ENCODE assay signal across 22 cellular contexts in the genomic region with DNA sequence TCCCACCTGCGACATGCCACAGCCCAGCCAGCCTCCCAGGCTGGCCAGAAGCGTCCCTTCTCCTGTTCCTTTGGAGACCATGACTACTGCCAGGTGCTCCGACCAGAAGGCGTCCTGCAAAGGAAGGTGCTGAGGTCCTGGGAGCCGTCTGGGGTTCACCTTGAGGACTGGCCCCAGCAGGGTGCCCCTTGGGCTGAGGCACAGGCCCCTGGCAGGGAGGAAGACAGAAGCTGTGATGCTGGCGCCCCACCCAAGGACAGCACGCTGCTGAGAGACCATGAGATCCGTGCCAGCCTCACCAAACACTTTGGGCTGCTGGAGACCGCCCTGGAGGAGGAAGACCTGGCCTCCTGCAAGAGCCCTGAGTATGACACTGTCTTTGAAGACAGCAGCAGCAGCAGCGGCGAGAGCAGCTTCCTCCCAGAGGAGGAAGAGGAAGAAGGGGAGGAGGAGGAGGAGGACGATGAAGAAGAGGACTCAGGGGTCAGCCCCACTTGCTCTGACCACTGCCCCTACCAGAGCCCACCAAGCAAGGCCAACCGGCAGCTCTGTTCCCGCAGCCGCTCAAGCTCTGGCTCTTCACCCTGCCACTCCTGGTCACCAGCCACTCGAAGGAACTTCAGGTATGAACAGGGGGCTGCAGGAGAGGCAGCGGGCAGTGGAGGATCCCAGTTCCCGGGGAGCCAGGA.
DNase-seq lines count a peak whose midpoint lies in the region; ATAC-seq and TF ChIP-seq lines count a peak whose summit lies in the region.
"Had no signal": no experiment of that assay in that cellular context is flagged by ENCODE, and none has a peak within 500 bp of the region (broad histone marks: within the 10 kb centered on the region; RNA-seq: fewer than 3 reads in every experiment).

No MANE protein-coding gene starts in this region.

- H3K4me1 ChIP-seq in breast epithelium: no peaks in the 10 kb centered on the region

- no peak for ATAC-seq in stimulated activated memory B cell treated with anti-CD40 and anti-IgM and Interleukin-4, amounts not matched to agents 10 μg/mL and 1 μg/mL and 100 μg/mL, for 72 hours
- ATAC-seq in left ventricle myocardium superior: no peak
- ATAC-seq: GM12878 had no signal

- H3K27me3 Mint-ChIP-seq in MCF 10A (ENCODE audit: insufficient read depth, unreplicated experiment) (no peaks in the 10 kb centered on the region), glutamatergic neuron (ENCODE audit: unreplicated experiment) (peaks cover 5% of the 10 kb centered on the region)
- H3K27me3 Mint-ChIP-seq in stimulated activated memory B cell treated with anti-CD40 and anti-IgM and Interleukin-4, amounts not matched to agents 10 μg/mL and 1 μg/mL and 100 μg/mL, for 72 hours: no peaks in the 10 kb centered on the region

- intact Hi-C loops in MCF 10A (cut with micrococcal nuclease): loop anchor here (1.0 to 10.0 kb wide), 5 partner anchors 69 to 518 kb away; partner anchors contain the start of gene TCOF1
- intact Hi-C loops in breast epithelium (cut with DNase I; ENCODE audit: low total_unique reads): loop anchor here (5.0 to 10.0 kb wide), 2 partner anchors 148 to 879 kb away; no protein-coding TSS in a partner anchor
- intact Hi-C loops in left ventricle myocardium superior (cut with micrococcal nuclease): loop anchor here (10.0 kb wide), 1 partner anchor 148 kb away; no protein-coding TSS in a partner anchor

- no peak for TF ChIP-seq CTCF in MCF 10A (IDR thresholded peaks at IDR 0.05; ENCODE audit: unreplicated experiment)
- no peak for TF ChIP-seq CTCF in breast epithelium (IDR thresholded peaks at IDR 0.05)
- no peak for TF ChIP-seq CTCF in RWPE1 (conservative IDR thresholded peaks at IDR 0.05; ENCODE audit: low read depth)
- no peak for TF ChIP-seq CTCF in glutamatergic neuron (IDR thresholded peaks at IDR 0.05; ENCODE audit: partially characterized antibody, unreplicated experiment)

- no peak overlapping the region for H3K4me3 Mint-ChIP-seq in MCF 10A (ENCODE audit: unreplicated experiment)
- no peak overlapping the region for H3K4me3 Mint-ChIP-seq in glutamatergic neuron (ENCODE audit: unreplicated experiment)
- H3K4me3 Mint-ChIP-seq in stimulated activated memory B cell treated with anti-CD40 and anti-IgM and Interleukin-4, amounts not matched to agents 10 μg/mL and 1 μg/mL and 100 μg/mL, for 72 hours: no peak overlapping the region

- H3K27ac Mint-ChIP-seq in MCF 10A (ENCODE audit: low read depth, unreplicated experiment) (peak overlapping the region; percentile 67), glutamatergic neuron (ENCODE audit: unreplicated experiment) (no peak overlapping the region)
- H3K27ac Mint-ChIP-seq in stimulated activated memory B cell treated with anti-CD40 and anti-IgM and Interleukin-4, amounts not matched to agents 10 μg/mL and 1 μg/mL and 100 μg/mL, for 72 hours: peak overlapping the region; percentile 54

- H3K9me3 Mint-ChIP-seq in MCF 10A (ENCODE audit: unreplicated experiment) (no peaks in the 10 kb centered on the region), glutamatergic neuron (ENCODE audit: unreplicated experiment) (no peaks in the 10 kb centered on the region)
- no peaks in the 10 kb centered on the region for H3K9me3 Mint-ChIP-seq in stimulated activated memory B cell treated with anti-CD40 and anti-IgM and Interleukin-4, amounts not matched to agents 10 μg/mL and 1 μg/mL and 100 μg/mL, for 72 hours

- POLR2A ChIA-PET in MCF 10A (lab: Yijun Ruan, JAX) (interaction anchor here (0.7 to 9.6 kb wide), 5 partner anchors 32 to 154 kb away, joined by 3 to 187 read pairs (median 14); partner anchors contain the start of gene SLC26A2), RWPE1 (lab: Yijun Ruan, JAX; ENCODE audit: low non-redundant PET) (no interaction called here)

- DNase-seq in MCF 10A (ENCODE audit: unreplicated experiment) (no peak), breast epithelium (ENCODE audit: low spot score in 2 of 2) (no peak), RWPE1 (ENCODE audit: low spot score) (no peak), glutamatergic neuron (peak; percentile 11), NCI-H2081 (lab: John Stamatoyannopoulos, UW) (no peak), Kasumi-1 (lab: John Stamatoyannopoulos, UW) (no peak), left ventricle myocardium superior (no peak)
- DNase-seq: DMS79; GOT3; KBM-7; NCI-H1092 treated with DMSO at 0.1 percent for 48 hours; NCI-H1436 treated with DMSO at 0.1 percent for 48 hours; NCI-H1930; NCI-H2227 treated with DMSO at 0.1 percent for 48 hours; NCI-H510A; NCI-H748 treated with DMSO at 0.1 percent for 48 hours; NK-92 treated with Interleukin-12 subunit alpha and Interleukin-12 subunit beta, amount 100 ng/mL, for 24 hours; SIG-M5; SK-N-SH had no signal

- BruUV-seq in MCF 10A (replicated peaks; lab: Mats Ljungman, UMichigan): no TSS peak

- H3K36me3 Mint-ChIP-seq in MCF 10A (ENCODE audit: insufficient read depth, unreplicated experiment) (peaks cover 52% of the 10 kb centered on the region), glutamatergic neuron (ENCODE audit: unreplicated experiment) (no peaks in the 10 kb centered on the region)
- peaks cover 41% of the 10 kb centered on the region for H3K36me3 Mint-ChIP-seq in stimulated activated memory B cell treated with anti-CD40 and anti-IgM and Interleukin-4, amounts not matched to agents 10 μg/mL and 1 μg/mL and 100 μg/mL, for 72 hours

- H3K4me3 ChIP-seq in breast epithelium: no peak overlapping the region
- H3K4me3 ChIP-seq: GM12878 had no signal

- H3K36me3 ChIP-seq in breast epithelium: no peaks in the 10 kb centered on the region

- CTCF ChIA-PET in MCF 10A (lab: Yijun Ruan, JAX) (interaction anchor here (0.6 to 42.7 kb wide), 24 partner anchors 9 to 1442 kb away, joined by 3 to 1621 read pairs (median 4); partner anchors contain the start of genes PDE6A, PPARGC1B and SLC26A2), RWPE1 (lab: Yijun Ruan, JAX) (interaction anchor here (0.5 to 12.9 kb wide), 6 partner anchors 57 to 286 kb away, joined by 3 to 130 read pairs (median 28); partner anchors contain the start of gene SLC26A2)

- H3K27me3 ChIP-seq in breast epithelium: no peaks in the 10 kb centered on the region

- H3K4me1 Mint-ChIP-seq in MCF 10A (ENCODE audit: insufficient read depth, unreplicated experiment) (peaks cover 20% of the 10 kb centered on the region), glutamatergic neuron (ENCODE audit: low read depth, unreplicated experiment) (no peaks in the 10 kb centered on the region)
- peaks cover 10% of the 10 kb centered on the region for H3K4me1 Mint-ChIP-seq in stimulated activated memory B cell treated with anti-CD40 and anti-IgM and Interleukin-4, amounts not matched to agents 10 μg/mL and 1 μg/mL and 100 μg/mL, for 72 hours

- no peak for TF ChIP-seq POLR2A in breast epithelium (IDR thresholded peaks at IDR 0.05)

- no peaks in the 10 kb centered on the region for H3K9me3 ChIP-seq in breast epithelium
- H3K9me3 ChIP-seq: SK-N-SH had no signal

- H3K27ac ChIP-seq in breast epithelium: no peak overlapping the region
- H3K27ac ChIP-seq in RWPE1: peak overlapping the region; percentile 14
- H3K27ac ChIP-seq: 22Rv1 had no signal
